Comparison of ENCODE assay signal across 8 cellular contexts in the genomic region with DNA sequence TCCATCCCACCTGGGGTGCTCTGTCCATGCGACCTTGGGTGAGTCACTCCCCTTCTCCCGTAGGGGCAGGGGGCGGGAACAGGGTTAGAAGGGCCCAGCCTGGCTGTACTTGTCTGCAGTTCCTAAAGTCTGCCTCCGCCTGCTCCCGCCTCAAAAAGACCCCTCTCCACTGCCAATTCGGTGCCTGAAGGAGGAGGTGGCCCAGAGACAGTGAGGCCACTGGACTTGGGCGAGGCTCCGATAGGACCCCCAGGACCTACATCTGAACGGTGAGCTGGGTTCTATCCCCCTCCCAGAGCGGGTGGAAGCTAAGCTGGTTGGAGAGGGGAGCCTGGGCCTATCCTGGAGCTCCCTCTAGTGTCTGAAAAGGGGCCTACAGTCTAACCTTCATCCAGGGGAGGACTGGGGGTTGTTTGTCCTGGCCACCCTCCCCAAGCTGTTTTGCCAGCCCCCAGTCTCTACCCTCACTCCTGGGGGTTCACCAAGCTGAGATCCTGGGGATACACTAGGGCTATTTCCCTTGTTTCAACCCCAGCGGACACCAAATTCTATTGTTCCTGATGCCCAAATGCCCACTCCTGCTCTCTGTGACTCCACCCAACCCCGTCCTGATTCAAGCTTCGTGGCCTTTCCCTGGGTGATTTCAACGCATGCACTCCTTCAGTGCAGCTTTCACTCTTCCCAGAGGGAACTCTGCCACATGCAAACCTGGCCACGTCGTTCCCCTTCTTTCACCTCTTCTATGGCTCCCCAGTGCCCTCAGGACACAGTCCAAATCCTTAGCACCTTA. TPM values are rescaled to one million over a fixed set of nuclear protein-coding genes. Genes with fewer than 3 reads are reported as not detected.
DNase-seq lines count a peak whose midpoint lies in the region; ATAC-seq and TF ChIP-seq lines count a peak whose summit lies in the region.

No MANE protein-coding gene starts in this region.

- H3K4me2 ChIP-seq in Loucy (ENCODE audit: low read depth, low read length, poor library complexity, severe bottlenecking) = peak overlapping the region; percentile 41

- no peaks in the 10 kb centered on the region for H3K9me2 ChIP-seq in Loucy (replicated peaks; ENCODE audit: low read depth, low read length)

- H3K36me3 ChIP-seq in Loucy (ENCODE audit: insufficient read depth, low read length) (no peaks in the 10 kb centered on the region), heart right ventricle (no peaks in the 10 kb centered on the region), gastrocnemius medialis (no peaks in the 10 kb centered on the region)

- peak; percentile 74 for DNase-seq in CD1c-positive myeloid dendritic cell (ENCODE audit: extremely low spot score)
- peak; percentile 88 for DNase-seq in GM20000 (ENCODE audit: low spot score)
- DNase-seq in SKM-1 (lab: John Stamatoyannopoulos, UW; ENCODE audit: unreplicated experiment) = peak; percentile 38
- DNase-seq in activated naive CD4-positive, alpha-beta T cell treated with anti-CD3 and anti-CD28 coated beads, Interleukin-2, amount 50 U/mL, for 16 hours = peak; percentile 64
- peak in 1 of 2 donors; percentile 56 for DNase-seq in heart right ventricle
- peak in 1 of 2 donors; percentile 27 for DNase-seq in gastrocnemius medialis

- H3K9me3 ChIP-seq in Loucy (ENCODE audit: insufficient read depth, low read depth, low read length) = no peaks in the 10 kb centered on the region
- H3K9me3 ChIP-seq in heart right ventricle = no peaks in the 10 kb centered on the region
- H3K9me3 ChIP-seq in gastrocnemius medialis = no peaks in the 10 kb centered on the region

- TF ChIP-seq POLR2A in gastrocnemius medialis (IDR thresholded peaks at IDR 0.05) = no peak

- no peak overlapping the region for H3K27ac ChIP-seq in heart right ventricle
- H3K27ac ChIP-seq in gastrocnemius medialis = no peak overlapping the region

- H3K9ac ChIP-seq in Loucy (ENCODE audit: low read depth, low read length, poor library complexity, severe bottlenecking) = no peak overlapping the region

- H3K4me3 ChIP-seq in Loucy (ENCODE audit: low read length, poor library complexity, severe bottlenecking) (peak overlapping the region; percentile 30), heart right ventricle (no peak overlapping the region), gastrocnemius medialis (no peak overlapping the region)

- TF ChIP-seq CTCF in GM20000 (IDR thresholded peaks at IDR 0.05; ENCODE audit: extremely low read depth, missing control alignments) (peak; percentile 87), Loucy (conservative IDR thresholded peaks at IDR 0.05; ENCODE audit: low read length) (peak; percentile 97), heart right ventricle (IDR thresholded peaks at IDR 0.05) (peak; percentile 88 to 98 (median 94)), gastrocnemius medialis (IDR thresholded peaks at IDR 0.05 in 4 of 5, conservative IDR thresholded peaks at IDR 0.05 in 1 of 5) (peak; percentile 73 to 97 (median 96))

- H3K4me1 ChIP-seq in Loucy (ENCODE audit: insufficient read depth, low read length, poor library complexity, severe bottlenecking) (no peaks in the 10 kb centered on the region), heart right ventricle (peaks cover 0 to 10% (median 0%) of the 10 kb centered on the region in 9 donors), gastrocnemius medialis (peaks cover 5% of the 10 kb centered on the region in 2 donors)

- no peaks in the 10 kb centered on the region for H3K79me2 ChIP-seq in Loucy (ENCODE audit: insufficient read depth, low read length)

- no peaks in the 10 kb centered on the region for H3F3A ChIP-seq in Loucy (ENCODE audit: low read depth)

- 22 to 23% methylated on average over 16 of the region's 16 CpGs for WGBS in heart right ventricle, 2 donors

- peak overlapping the region; percentile 73 for H2AFZ ChIP-seq in Loucy (ENCODE audit: low read length)

- peak; percentile 67 to 83 (median 76) for ATAC-seq in heart right ventricle
- ATAC-seq in gastrocnemius medialis = peak; percentile 75 to 87
- ATAC-seq in GM21825 (IDR thresholded peaks at IDR 0.05; ENCODE audit: unreplicated experiment) = no peak

- H3K27me3 ChIP-seq in Loucy (ENCODE audit: insufficient read depth, low read length, poor library complexity, severe bottlenecking) (no peaks in the 10 kb centered on the region), heart right ventricle (peaks cover 0 to 26% (median 17%) of the 10 kb centered on the region in 7 donors), gastrocnemius medialis (peaks cover 0 to 7% (median 3%) of the 10 kb centered on the region in 3 donors)

- intact Hi-C loops in heart right ventricle (cut with DNase I) = loop anchor here (2.0 to 10.0 kb wide), 14 partner anchors 83 to 885 kb away; a partner anchor contains a TSS
- intact Hi-C loops in gastrocnemius medialis (cut with DNase I; ENCODE audit: low total_unique reads) = loop anchor here (5.0 to 10.0 kb wide), 3 partner anchors 83 to 265 kb away; a partner anchor contains a TSS

- no peaks in the 10 kb centered on the region for H4K20me1 ChIP-seq in Loucy (ENCODE audit: insufficient read depth, low read length, poor library complexity, severe bottlenecking)

- in situ Hi-C loops in gastrocnemius medialis (cut with MboI; ENCODE audit: low sequenced_read_pairs in 4 of 4) = loop anchor here (10.0 to 25.0 kb wide), 5 partner anchors 163 to 888 kb away; no protein-coding TSS in a partner anchor

RNA-seq across cellular contexts. Expression of a gene that starts 6.1 kb away (rescaled TPM):
- total RNA-seq in heart right ventricle (under 1 TPM in 2 of 10 donors, not detected in 8; 0.09 to 0.24 TPM), gastrocnemius medialis (not detected)
- polyA plus RNA-seq in heart right ventricle = under 1 TPM in 1 of 2 donors, not detected in 1; 0.01 TPM
